20 cellular contexts compared by ENCODE assay signal in genomic region chr9:107313555-107314096, GRCh38. TPM values are rescaled to one million over a fixed set of nuclear protein-coding genes. Genes with fewer than 3 reads are reported as not detected.
DNase-seq lines count a peak whose midpoint lies in the region; ATAC-seq, FAIRE-seq and TF ChIP-seq lines count a peak whose summit lies in the region.
"Had no signal": no experiment of that assay in that cellular context is flagged by ENCODE, and none has a peak within 500 bp of the region (broad histone marks: within the 10 kb centered on the region; RNA-seq: fewer than 3 reads in every experiment).

No MANE protein-coding gene starts in this region.

- no peak for ATAC-seq in CD8-positive, alpha-beta T cell
- peak; percentile 29 for ATAC-seq in GM19463 (IDR thresholded peaks at IDR 0.05; ENCODE audit: unreplicated experiment)
- ATAC-seq in activated naive CD4-positive, alpha-beta T cell treated with anti-CD3 and anti-CD28 coated beads, Interleukin-2, amount 50 U/mL, for 72 hours: peak; percentile 64 to 70
- no peak for ATAC-seq in naive B cell (ENCODE audit: low read depth in 2 of 2)
- no peak for ATAC-seq in upper lobe of right lung
- ATAC-seq: lower lobe of right lung, PC-3 had no signal

- no peaks in the 10 kb centered on the region for H3K9me3 Mint-ChIP-seq in CD8-positive, alpha-beta T cell
- no peaks in the 10 kb centered on the region for H3K9me3 Mint-ChIP-seq in activated naive CD4-positive, alpha-beta T cell treated with anti-CD3 and anti-CD28 coated beads, Interleukin-2, amount 50 U/mL, for 72 hours
- peaks cover 0 to 7% (median 0%) of the 10 kb centered on the region in 7 donors for H3K9me3 Mint-ChIP-seq in naive B cell
- H3K9me3 Mint-ChIP-seq: endodermal cell had no signal

- intact Hi-C loops in CD8-positive, alpha-beta T cell (cut with DNase I, micrococcal nuclease): no loop called here
- intact Hi-C loops in upper lobe of right lung (cut with DNase I): no loop called here
- intact Hi-C loops in kidney (cut with DNase I): no loop called here

- peak overlapping the region; percentile 21 for H3K27ac Mint-ChIP-seq in CD8-positive, alpha-beta T cell
- H3K27ac Mint-ChIP-seq in activated naive CD4-positive, alpha-beta T cell treated with anti-CD3 and anti-CD28 coated beads, Interleukin-2, amount 50 U/mL, for 72 hours: peak overlapping the region; percentile 18 to 42
- H3K27ac Mint-ChIP-seq in naive B cell: peak overlapping the region; percentile 26 to 95 (median 76)
- H3K27ac Mint-ChIP-seq: endodermal cell had no signal

- CTCF ChIA-PET in CD8-positive, alpha-beta T cell (lab: Charles Lee): interaction anchor here (0.8 kb wide), 1 partner anchor 9 kb away, joined by 3 read pairs; no protein-coding TSS in a partner anchor

- no peak for FAIRE-seq in kidney (lab: Jason Lieb, UNC)
- FAIRE-seq: islet of Langerhans had no signal

- H3K9me3 ChIP-seq in CD8-positive, alpha-beta T cell (ENCODE audit: low read length): no peaks in the 10 kb centered on the region
- no peaks in the 10 kb centered on the region for H3K9me3 ChIP-seq in upper lobe of right lung
- H3K9me3 ChIP-seq in kidney (ENCODE audit: control insufficient read depth in 1 of 2, low read length in 2 of 2): no peaks in the 10 kb centered on the region
- H3K9me3 ChIP-seq: lower lobe of right lung, thoracic aorta had no signal

- no peaks in the 10 kb centered on the region for H3K27me3 Mint-ChIP-seq in CD8-positive, alpha-beta T cell (ENCODE audit: low read depth)
- no peaks in the 10 kb centered on the region for H3K27me3 Mint-ChIP-seq in naive B cell

- no peak for TF ChIP-seq CTCF in CD8-positive, alpha-beta T cell (IDR thresholded peaks at IDR 0.05)
- TF ChIP-seq CTCF in upper lobe of right lung (IDR thresholded peaks at IDR 0.05): no peak
- TF ChIP-seq CTCF in kidney (IDR thresholded peaks at IDR 0.05; ENCODE audit: borderline replicate concordance, extremely low read depth, insufficient read depth): no peak

- H3K36me3 ChIP-seq in CD8-positive, alpha-beta T cell (ENCODE audit: insufficient read depth, low read length): peaks cover 8% of the 10 kb centered on the region
- peaks cover 89% of the 10 kb centered on the region for H3K36me3 ChIP-seq in upper lobe of right lung
- peaks cover 11 to 27% of the 10 kb centered on the region in 2 donors for H3K36me3 ChIP-seq in kidney (ENCODE audit: control insufficient read depth in 1 of 2, insufficient read depth in 2 of 2, low read length in 2 of 2)

- H3K4me1 Mint-ChIP-seq in CD8-positive, alpha-beta T cell (ENCODE audit: low read depth): peaks cover 83% of the 10 kb centered on the region
- H3K4me1 Mint-ChIP-seq in naive B cell: peaks cover 53 to 67% (median 66%) of the 10 kb centered on the region in 3 donors

- no peak overlapping the region for H3K4me3 ChIP-seq in CD8-positive, alpha-beta T cell (ENCODE audit: low read depth, low read length)
- H3K4me3 ChIP-seq in upper lobe of right lung (no peak overlapping the region), kidney (ENCODE audit: low read length in 2 of 2) (no peak overlapping the region)
- H3K4me3 ChIP-seq: lower lobe of right lung, thoracic aorta had no signal

- no peak for DNase-seq in CD8-positive, alpha-beta T cell
- no peak for DNase-seq in activated naive CD4-positive, alpha-beta T cell treated with anti-CD3 and anti-CD28 coated beads, Interleukin-2, amount 50 U/mL, for 72 hours (ENCODE audit: low spot score in 2 of 2)
- DNase-seq in naive B cell (no peak), upper lobe of right lung (no peak), NCI-H2081 (lab: John Stamatoyannopoulos, UW) (no peak), kidney (no peak), OCI-M2 (lab: John Stamatoyannopoulos, UW; ENCODE audit: unreplicated experiment) (no peak)
- DNase-seq: AML-193; amniotic stem cell; caudate nucleus; endodermal cell; lower lobe of right lung; NCI-H1417 treated with DMSO at 0.1 percent for 48 hours; NCI-H774; PC-3; SIG-M5; stimulated activated CD8-positive, alpha-beta memory T cell treated with anti-CD3 and anti-CD28 coated beads, Interleukin-4, amount 100 ng/mL, for 48 hours had no signal

- no peak overlapping the region for H3K27ac ChIP-seq in CD8-positive, alpha-beta T cell (ENCODE audit: low read depth, low read length)
- H3K27ac ChIP-seq in upper lobe of right lung: no peak overlapping the region
- no peak overlapping the region for H3K27ac ChIP-seq in kidney (ENCODE audit: low read depth in 2 of 2, low read length in 2 of 2)
- H3K27ac ChIP-seq: lower lobe of right lung, thoracic aorta had no signal

- no peaks in the 10 kb centered on the region for H3K27me3 ChIP-seq in CD8-positive, alpha-beta T cell (ENCODE audit: insufficient read depth, low read length)
- no peaks in the 10 kb centered on the region for H3K27me3 ChIP-seq in upper lobe of right lung

- H3K4me1 ChIP-seq in CD8-positive, alpha-beta T cell (ENCODE audit: insufficient read depth, low read length): peaks cover 35% of the 10 kb centered on the region
- H3K4me1 ChIP-seq in upper lobe of right lung (peaks cover 6% of the 10 kb centered on the region), kidney (ENCODE audit: control insufficient read depth in 1 of 2, insufficient read depth in 1 of 2, low read depth in 1 of 2, low read length in 2 of 2) (peaks cover 0 to 2% of the 10 kb centered on the region in 2 donors)
- H3K4me1 ChIP-seq: lower lobe of right lung had no signal

- POLR2A ChIA-PET in CD8-positive, alpha-beta T cell (lab: Charles Lee): no interaction called here

- no peak overlapping the region for H3K4me3 Mint-ChIP-seq in CD8-positive, alpha-beta T cell
- H3K4me3 Mint-ChIP-seq in naive B cell: no peak overlapping the region
- H3K4me3 Mint-ChIP-seq: endodermal cell had no signal

- no peak overlapping the region for H3K9ac ChIP-seq in kidney (ENCODE audit: low read length in 2 of 2)

- H3K36me3 Mint-ChIP-seq in CD8-positive, alpha-beta T cell: peaks cover 81% of the 10 kb centered on the region
- peaks cover 51 to 55% of the 10 kb centered on the region in 2 donors for H3K36me3 Mint-ChIP-seq in activated naive CD4-positive, alpha-beta T cell treated with anti-CD3 and anti-CD28 coated beads, Interleukin-2, amount 50 U/mL, for 72 hours
- peaks cover 33 to 47% of the 10 kb centered on the region in 2 donors for H3K36me3 Mint-ChIP-seq in naive B cell

RNA-seq across cellular contexts. Expression of gene RAD23B, which starts 30.5 kb away (rescaled TPM):
- 10 to 100 TPM; 82.9 to 91.0 TPM for total RNA-seq in CD8-positive, alpha-beta T cell
- total RNA-seq in activated naive CD4-positive, alpha-beta T cell treated with anti-CD3 and anti-CD28 coated beads, Interleukin-2, amount 50 U/mL, for 72 hours: 100 to 1,000 TPM in 1 of 2 donors, 10 to 100 TPM in 1; 87.3 to 115 TPM
- polyA plus RNA-seq in naive B cell (ENCODE audit: low read depth in 6 of 6) (10 to 100 TPM; 11.7 to 33.6 (median 25.2) TPM), kidney (ENCODE audit: insufficient read depth, low read depth, low replicate concordance) (40.5 TPM)
- total RNA-seq in upper lobe of right lung (98.0 TPM), kidney (76.5 TPM)

Comparison
In these comparisons a context has a peak if more than half of its experiments do, and no peak if none do; other contexts are left out.
1. ATAC-seq: peak in GM19463 (single experiment) and activated naive CD4-positive, alpha-beta T cell treated with anti-CD3 and anti-CD28 coated beads, Interleukin-2, amount 50 U/mL, for 72 hours (2 of 2); none in CD8-positive, alpha-beta T cell (single experiment), naive B cell (0 of 2) and upper lobe of right lung (single experiment).
2. H3K27ac Mint-ChIP-seq: peak in every context shown above with its lines; median percentile 76 in naive B cell; 30 in activated naive CD4-positive, alpha-beta T cell treated with anti-CD3 and anti-CD28 coated beads, Interleukin-2, amount 50 U/mL, for 72 hours; 21 in CD8-positive, alpha-beta T cell.